In the genomic region with DNA sequence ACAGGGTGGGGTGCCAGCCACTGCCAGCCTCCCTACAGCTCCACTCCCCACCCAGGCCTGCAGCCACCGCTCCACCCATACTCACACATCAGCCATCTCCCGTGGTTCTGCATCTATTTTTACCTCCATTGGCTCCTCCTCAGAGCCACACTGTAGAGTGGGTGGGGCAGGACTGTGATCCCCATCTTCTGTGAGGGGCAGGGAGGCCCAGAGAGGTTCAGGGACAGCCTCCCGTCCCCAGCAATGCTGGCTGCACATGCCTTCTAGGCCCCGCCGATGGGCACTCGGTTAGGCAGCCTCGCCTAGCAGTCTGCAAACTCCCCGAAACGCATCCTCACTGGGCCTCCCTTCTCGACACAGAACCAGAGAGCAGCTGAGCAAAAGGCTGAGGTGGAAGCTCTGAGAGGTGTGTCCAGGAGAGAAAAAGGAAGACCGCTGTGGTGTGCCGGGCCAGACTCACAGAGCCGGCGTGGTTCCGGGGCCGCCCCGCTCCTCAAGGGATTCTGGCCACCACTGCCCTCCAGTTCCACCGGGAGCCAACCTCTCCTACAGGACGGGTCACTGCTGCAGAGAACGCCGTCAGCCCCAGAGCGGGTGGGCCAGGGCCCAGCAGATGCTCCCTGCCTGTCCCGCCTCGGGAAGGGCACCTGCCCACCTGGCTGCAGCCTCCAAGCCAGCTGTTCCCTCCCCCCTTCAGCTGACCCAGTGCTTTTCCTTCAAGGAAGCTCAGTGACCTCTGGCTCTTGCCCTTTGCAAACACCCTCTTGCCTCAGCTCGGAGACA, we compare ENCODE assay signal across 8 cellular contexts.
DNase-seq lines count a peak whose midpoint lies in the region; ATAC-seq and TF ChIP-seq lines count a peak whose summit lies in the region.

No MANE protein-coding gene starts in this region.

- no TSS peak for BruUV-seq in PC-3 (replicated peaks; lab: Mats Ljungman, UMichigan)

- H3K9me3 ChIP-seq in CD8-positive, alpha-beta memory T cell (ENCODE audit: low read length), result no peaks in the 10 kb centered on the region
- H3K9me3 ChIP-seq in PC-3 (ENCODE audit: low read length), result no peaks in the 10 kb centered on the region
- H3K9me3 ChIP-seq in naive thymus-derived CD4-positive, alpha-beta T cell (ENCODE audit: control insufficient read depth in 2 of 3, low read length in 3 of 3), result no peaks in the 10 kb centered on the region

- peak overlapping the region; percentile 49 for H3K4me3 ChIP-seq in CD8-positive, alpha-beta memory T cell (ENCODE audit: low read length)
- H3K4me3 ChIP-seq in PC-3 (ENCODE audit: low read length) (peak overlapping the region; percentile 80), epithelial cell of esophagus (ENCODE audit: low read length) (peak overlapping the region; percentile 66)
- H3K4me3 ChIP-seq in naive thymus-derived CD4-positive, alpha-beta T cell (ENCODE audit: low read length), result peak overlapping the region; percentile 71

- peak overlapping the region; percentile 45 to 88 (median 80) for H3K27ac Mint-ChIP-seq in CD8-positive, alpha-beta memory T cell
- peak overlapping the region; percentile 51 to 92 (median 81) for H3K27ac Mint-ChIP-seq in naive thymus-derived CD4-positive, alpha-beta T cell

- POLR2A ChIA-PET in CD8-positive, alpha-beta memory T cell (lab: Charles Lee), result interaction anchor here (1.3 kb wide), 1 partner anchor 91 kb away, joined by 5 read pairs; no protein-coding TSS in a partner anchor
- POLR2A ChIA-PET in PC-3 (lab: Charles Lee; ENCODE audit: unreplicated experiment), result no interaction called here
- POLR2A ChIA-PET in naive thymus-derived CD4-positive, alpha-beta T cell (lab: Charles Lee), result interaction anchor here (0.9 to 2.5 kb wide), 4 partner anchors 8 to 69 kb away, joined by 3 to 17 read pairs (median 4); no protein-coding TSS in a partner anchor

- no peaks in the 10 kb centered on the region for H3K9me2 ChIP-seq in PC-3 (replicated peaks; ENCODE audit: low read length)

- peaks cover 46% of the 10 kb centered on the region for H3K79me2 ChIP-seq in PC-3 (ENCODE audit: low read length)

- no peaks in the 10 kb centered on the region for H3K27me3 ChIP-seq in CD8-positive, alpha-beta memory T cell (ENCODE audit: insufficient read depth, low read length, poor library complexity, severe bottlenecking)
- no peaks in the 10 kb centered on the region for H3K27me3 ChIP-seq in PC-3 (ENCODE audit: low read length)
- no peaks in the 10 kb centered on the region for H3K27me3 ChIP-seq in naive thymus-derived CD4-positive, alpha-beta T cell (ENCODE audit: control insufficient read depth in 2 of 2, insufficient read depth in 2 of 2, low read length in 2 of 2)

- H3K4me2 ChIP-seq in PC-3 (ENCODE audit: low read length), result peak overlapping the region; percentile 99

- peak in 2 of 5 donors; percentile 25 to 56 for DNase-seq in CD8-positive, alpha-beta memory T cell
- no peak for DNase-seq in PC-3
- DNase-seq in epithelial cell of esophagus (ENCODE audit: low read depth), result peak; percentile 23
- DNase-seq in naive thymus-derived CD4-positive, alpha-beta T cell, result peak in 4 of 9 donors; percentile 15 to 27 (median 20)
- DNase-seq in SIG-M5 treated with dmso at 0.1 percent for 504 hours (lab: John Stamatoyannopoulos, UW; ENCODE audit: unreplicated experiment), result no peak
- no peak for DNase-seq in occipital lobe (lab: John Stamatoyannopoulos, UW)
- no peak for DNase-seq in GM19238 (ENCODE audit: insufficient read length, low spot score)

- H4K20me1 ChIP-seq in PC-3 (ENCODE audit: low read length), result no peaks in the 10 kb centered on the region

- peak overlapping the region; percentile 91 for H3K9ac ChIP-seq in PC-3 (ENCODE audit: low read length)

- H3K9me3 Mint-ChIP-seq in CD8-positive, alpha-beta memory T cell, result no peaks in the 10 kb centered on the region
- no peaks in the 10 kb centered on the region for H3K9me3 Mint-ChIP-seq in naive thymus-derived CD4-positive, alpha-beta T cell

- intact Hi-C loops in PC-3 (cut with micrococcal nuclease), result no loop called here
- intact Hi-C loops in naive thymus-derived CD4-positive, alpha-beta T cell (cut with micrococcal nuclease), result loop anchor here in 1 of 2 donors (2.0 to 10.0 kb wide), 3 partner anchors 53 to 579 kb away; a partner anchor contains a TSS

- H3K36me3 Mint-ChIP-seq in CD8-positive, alpha-beta memory T cell, result peaks cover 0 to 7% (median 1%) of the 10 kb centered on the region in 3 donors
- peaks cover 0 to 6% (median 0%) of the 10 kb centered on the region in 5 donors for H3K36me3 Mint-ChIP-seq in naive thymus-derived CD4-positive, alpha-beta T cell

- H2AFZ ChIP-seq in PC-3 (ENCODE audit: low read length), result no peak overlapping the region; the same call in 1 of the 2 replicates

- H3K27ac ChIP-seq in CD8-positive, alpha-beta memory T cell (ENCODE audit: low read depth, low read length), result peak overlapping the region; percentile 64
- H3K27ac ChIP-seq in PC-3 (ENCODE audit: low read length), result peak overlapping the region; percentile 100
- H3K27ac ChIP-seq in naive thymus-derived CD4-positive, alpha-beta T cell (ENCODE audit: low read depth, low read length), result peak overlapping the region; percentile 71

- TF ChIP-seq CTCF in PC-3 (conservative IDR thresholded peaks at IDR 0.05; ENCODE audit: low read depth, low read length), result no peak
- TF ChIP-seq CTCF in epithelial cell of esophagus (IDR thresholded peaks at IDR 0.05; ENCODE audit: insufficient read depth, low read depth, low read length, missing control alignments), result no peak

- ATAC-seq in PC-3, result no peak; the same call in 1 of the 2 replicates
- no peak for ATAC-seq in naive thymus-derived CD4-positive, alpha-beta T cell
- ATAC-seq in GM21717 (IDR thresholded peaks at IDR 0.05; ENCODE audit: unreplicated experiment), result no peak

- CTCF ChIA-PET in CD8-positive, alpha-beta memory T cell (lab: Charles Lee), result interaction anchor here (1.2 to 1.5 kb wide), 2 partner anchors 11 to 15 kb away, joined by 3 to 4 read pairs; no protein-coding TSS in a partner anchor
- CTCF ChIA-PET in PC-3 (lab: Charles Lee), result interaction anchor here (0.6 kb wide), 1 partner anchor 34 kb away, joined by 4 read pairs; no protein-coding TSS in a partner anchor
- CTCF ChIA-PET in naive thymus-derived CD4-positive, alpha-beta T cell (lab: Charles Lee), result interaction anchor here (0.6 kb wide), 1 partner anchor 34 kb away, joined by 6 read pairs; no protein-coding TSS in a partner anchor

- H3K4me3 Mint-ChIP-seq in CD8-positive, alpha-beta memory T cell, result peak overlapping the region; percentile 69 to 81 (median 76)
- peak overlapping the region; percentile 62 to 89 (median 81) for H3K4me3 Mint-ChIP-seq in naive thymus-derived CD4-positive, alpha-beta T cell

- H3F3A ChIP-seq in PC-3 (ENCODE audit: low read length, unreplicated experiment), result no peaks in the 10 kb centered on the region

- peaks cover 24% of the 10 kb centered on the region for H3K4me1 ChIP-seq in CD8-positive, alpha-beta memory T cell (ENCODE audit: insufficient read depth, low read length)
- peaks cover 41% of the 10 kb centered on the region for H3K4me1 ChIP-seq in PC-3 (ENCODE audit: insufficient read depth, low read length)
- peaks cover 9 to 22% of the 10 kb centered on the region in 2 donors for H3K4me1 ChIP-seq in naive thymus-derived CD4-positive, alpha-beta T cell (ENCODE audit: control insufficient read depth in 2 of 2, insufficient read depth in 2 of 2, low read length in 2 of 2)

- H3K4me1 Mint-ChIP-seq in CD8-positive, alpha-beta memory T cell, result peaks cover 26 to 63% (median 41%) of the 10 kb centered on the region in 3 donors
- H3K4me1 Mint-ChIP-seq in naive thymus-derived CD4-positive, alpha-beta T cell, result peaks cover 16 to 54% (median 36%) of the 10 kb centered on the region in 7 donors

- H3K36me3 ChIP-seq in CD8-positive, alpha-beta memory T cell (ENCODE audit: insufficient read depth, low read length), result no peaks in the 10 kb centered on the region
- H3K36me3 ChIP-seq in PC-3 (ENCODE audit: low read depth, low read length), result no peaks in the 10 kb centered on the region
- H3K36me3 ChIP-seq in naive thymus-derived CD4-positive, alpha-beta T cell (ENCODE audit: control insufficient read depth in 2 of 3, insufficient read depth in 3 of 3, low read length in 3 of 3), result no peaks in the 10 kb centered on the region

- H3K27me3 Mint-ChIP-seq in CD8-positive, alpha-beta memory T cell, result no peaks in the 10 kb centered on the region
- H3K27me3 Mint-ChIP-seq in naive thymus-derived CD4-positive, alpha-beta T cell, result no peaks in the 10 kb centered on the region
